Comparison of ENCODE assay signal across 8 cellular contexts in genomic region chr11:61776561-61777075, GRCh38. TPM values are rescaled to one million over a fixed set of nuclear protein-coding genes. Genes with fewer than 3 reads are reported as not detected.
DNase-seq lines count a peak whose midpoint lies in the region; ATAC-seq and TF ChIP-seq lines count a peak whose summit lies in the region.

No MANE protein-coding gene starts in this region.

- H4K20me1 ChIP-seq in PC-3 (ENCODE audit: low read length): no peaks in the 10 kb centered on the region

- intact Hi-C loops in CD4-positive, alpha-beta T cell (cut with DNase I, micrococcal nuclease): no loop called here
- intact Hi-C loops in PC-3 (cut with micrococcal nuclease): loop anchor here (1.0 kb wide), 2 partner anchors 24 to 29 kb away; partner anchors contain the start of gene MYRF
- intact Hi-C loops in posterior cingulate gyrus (cut with DNase I): loop anchor here (1.0 kb wide), 1 partner anchor 27 kb away; no protein-coding TSS in a partner anchor

- H3K36me3 ChIP-seq in PC-3 (ENCODE audit: low read depth, low read length): no peaks in the 10 kb centered on the region

- H3K4me3 ChIP-seq in PC-3 (ENCODE audit: low read length): no peak overlapping the region

- CTCF ChIA-PET in CD4-positive, alpha-beta T cell (lab: Charles Lee): interaction anchor here (1.5 kb wide), 1 partner anchor 21 kb away, joined by 8 read pairs; no protein-coding TSS in a partner anchor
- CTCF ChIA-PET in PC-3 (lab: Charles Lee): no interaction called here

- H3K79me2 ChIP-seq in PC-3 (ENCODE audit: low read length): no peaks in the 10 kb centered on the region

- no peaks in the 10 kb centered on the region for H3K27me3 Mint-ChIP-seq in CD4-positive, alpha-beta T cell

- H3K4me3 Mint-ChIP-seq in CD4-positive, alpha-beta T cell: peak overlapping the region; percentile 68

- peak; percentile 47 for ATAC-seq in CD4-positive, alpha-beta T cell (ENCODE audit: poor library complexity)
- ATAC-seq in GM19468 (IDR thresholded peaks at IDR 0.05; ENCODE audit: extremely low read depth, unreplicated experiment): peak; percentile 25
- peak; percentile 83 for ATAC-seq in PC-3
- no peak for ATAC-seq in GM18505 (IDR thresholded peaks at IDR 0.05; ENCODE audit: unreplicated experiment)
- ATAC-seq in GM19452 (IDR thresholded peaks at IDR 0.05; ENCODE audit: unreplicated experiment): no peak

- H3K27ac Mint-ChIP-seq in CD4-positive, alpha-beta T cell: no peak overlapping the region

- H3K4me2 ChIP-seq in PC-3 (ENCODE audit: low read length): no peak overlapping the region

- H3K9ac ChIP-seq in PC-3 (ENCODE audit: low read length): no peak overlapping the region

- POLR2A ChIA-PET in CD4-positive, alpha-beta T cell (lab: Charles Lee): no interaction called here
- POLR2A ChIA-PET in PC-3 (lab: Charles Lee; ENCODE audit: unreplicated experiment): no interaction called here

- no peak overlapping the region for H3K27ac ChIP-seq in CD4-positive, alpha-beta T cell (ENCODE audit: low read depth, low read length)
- no peak overlapping the region for H3K27ac ChIP-seq in PC-3 (ENCODE audit: low read length)

- no peaks in the 10 kb centered on the region for H3F3A ChIP-seq in PC-3 (ENCODE audit: low read length, unreplicated experiment)

- no peaks in the 10 kb centered on the region for H3K9me3 Mint-ChIP-seq in CD4-positive, alpha-beta T cell

- peaks cover 16% of the 10 kb centered on the region for H3K4me1 Mint-ChIP-seq in CD4-positive, alpha-beta T cell (ENCODE audit: low read depth)

- no peaks in the 10 kb centered on the region for H3K27me3 ChIP-seq in CD4-positive, alpha-beta T cell (ENCODE audit: control insufficient read depth, insufficient read depth, low read length)
- no peaks in the 10 kb centered on the region for H3K27me3 ChIP-seq in PC-3 (ENCODE audit: low read length)

- no TSS peak for BruUV-seq in PC-3 (replicated peaks; lab: Mats Ljungman, UMichigan)

- 0 out of 2 replicates have a peak overlapping the region, but pooled peaks have one; percentile 41 for H2AFZ ChIP-seq in PC-3 (ENCODE audit: low read length)

- H3K9me3 ChIP-seq in CD4-positive, alpha-beta T cell (ENCODE audit: control insufficient read depth, low read length): no peaks in the 10 kb centered on the region
- H3K9me3 ChIP-seq in PC-3 (ENCODE audit: low read length): no peaks in the 10 kb centered on the region

- TF ChIP-seq CTCF in CD4-positive, alpha-beta T cell (IDR thresholded peaks at IDR 0.05): no peak
- TF ChIP-seq CTCF in PC-3 (conservative IDR thresholded peaks at IDR 0.05; ENCODE audit: low read depth, low read length): peak; percentile 94

- no peak for TF ChIP-seq POLR2A in GM18505 (IDR thresholded peaks at IDR 0.05; ENCODE audit: borderline replicate concordance, extremely low read depth, insufficient read depth, insufficient read length)

- DNase-seq in CD4-positive, alpha-beta T cell: peak; percentile 27 to 57 (median 40)
- peak; percentile 80 for DNase-seq in PC-3
- peak; percentile 27 for DNase-seq in activated effector memory CD4-positive, alpha-beta T cell treated with Interleukin-2 at 50 U/mL for 16 hours
- peak; percentile 40 for DNase-seq in foreskin melanocyte
- DNase-seq in posterior cingulate gyrus: peak in 7 of 10 donors; percentile 51 to 94 (median 74)

- H3K36me3 Mint-ChIP-seq in CD4-positive, alpha-beta T cell (ENCODE audit: low read depth): no peaks in the 10 kb centered on the region

- no peaks in the 10 kb centered on the region for H3K4me1 ChIP-seq in PC-3 (ENCODE audit: insufficient read depth, low read length)

- H3K9me2 ChIP-seq in PC-3 (replicated peaks; ENCODE audit: low read length): no peaks in the 10 kb centered on the region

RNA-seq across cellular contexts. Expression of gene TMEM258, which starts 15.8 kb away (rescaled TPM):
- total RNA-seq in CD4-positive, alpha-beta T cell: 10 to 100 TPM; 55.2 to 56.0 TPM
- 79.2 and 110 TPM in 2 replicates for total RNA-seq in PC-3 (2014; rRNA removed)

RNA-seq across cellular contexts. Expression of gene FEN1, which starts 16.1 kb away (rescaled TPM):
- total RNA-seq in CD4-positive, alpha-beta T cell: 1 to 10 TPM; 7.5 to 9.1 TPM
- total RNA-seq in PC-3 (2014; rRNA removed): 132 and 137 TPM in 2 replicates

RNA-seq across cellular contexts. Expression of gene MYRF, which starts 24.2 kb away (rescaled TPM):
- total RNA-seq in CD4-positive, alpha-beta T cell: under 1 TPM; 0.31 to 0.49 TPM
- 5.1 and 7.0 TPM in 2 replicates for total RNA-seq in PC-3 (2014; rRNA removed)

RNA-seq across cellular contexts. Expression of gene FADS1, which starts 40.2 kb away (rescaled TPM):
- under 1 TPM; 0.56 to 0.77 TPM for total RNA-seq in CD4-positive, alpha-beta T cell
- total RNA-seq in PC-3 (2014; rRNA removed): 79.4 and 84.4 TPM in 2 replicates

RNA-seq across cellular contexts. Expression of gene FADS2, which starts 51.5 kb away (rescaled TPM):
- total RNA-seq in CD4-positive, alpha-beta T cell: under 1 TPM; 0.08 to 0.33 TPM
- 246 and 305 TPM in 2 replicates for total RNA-seq in PC-3 (2014; rRNA removed)

Comparison
In these comparisons a context has a peak if more than half of its experiments do, and no peak if none do; other contexts are left out.
1. ATAC-seq: peak in CD4-positive, alpha-beta T cell (single experiment), GM19468 (single experiment) and PC-3 (single experiment); none in GM18505 (single experiment) and GM19452 (single experiment).
2. DNase-seq: peak in every context shown above with its lines; median percentile 80 in PC-3; 74 in posterior cingulate gyrus; 40 in CD4-positive, alpha-beta T cell; 40 in foreskin melanocyte; 27 in activated effector memory CD4-positive, alpha-beta T cell treated with Interleukin-2 at 50 U/mL for 16 hours.
3. RNA of gene FEN1, which starts 16.1 kb away (total RNA-seq): 132 to 137 TPM in PC-3; 7.5 to 9.1 TPM in CD4-positive, alpha-beta T cell; every median in the first group is over 10 times any median in the second.
4. intact Hi-C loops: an anchor here in PC-3 (1.0 kb wide) and posterior cingulate gyrus (1.0 kb wide); none called in CD4-positive, alpha-beta T cell.